In the genomic region with DNA sequence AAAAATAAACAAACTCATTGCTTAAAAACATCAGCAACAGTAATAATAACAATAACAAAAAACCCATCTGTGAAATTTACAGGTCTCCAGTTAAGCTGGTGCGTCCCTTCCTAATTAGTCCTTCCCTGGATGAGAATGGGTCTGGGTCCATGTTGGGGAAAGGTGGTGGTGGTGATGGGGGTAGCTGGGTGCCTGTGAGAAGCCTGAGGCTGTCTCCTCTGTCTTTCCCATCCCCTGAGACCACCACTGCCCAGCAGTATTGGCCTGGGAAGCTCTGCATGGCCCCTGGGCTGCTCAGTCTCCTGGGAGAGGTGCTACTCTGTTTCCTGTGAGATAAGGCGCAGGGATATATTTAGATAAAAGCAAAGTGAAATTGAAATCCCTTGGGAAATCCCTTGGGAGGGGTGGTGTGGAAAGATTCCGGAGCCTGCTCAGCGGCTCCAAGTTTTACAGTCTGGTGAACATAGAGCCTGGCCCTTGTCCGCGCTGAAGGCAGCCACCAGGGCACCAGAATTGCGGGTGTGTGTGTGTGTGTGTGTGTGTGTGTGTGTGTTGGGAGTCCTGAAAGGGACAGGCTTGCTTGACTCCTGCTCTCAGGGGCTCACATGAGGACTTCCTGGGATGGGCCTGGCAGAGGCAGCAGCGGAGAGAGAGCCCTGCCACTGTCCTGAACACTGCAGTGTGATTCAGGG, we compare ENCODE assay signal across 18 cellular contexts.
DNase-seq lines count a peak whose midpoint lies in the region; ATAC-seq and TF ChIP-seq lines count a peak whose summit lies in the region.
"Had no signal": no experiment of that assay in that cellular context is flagged by ENCODE, and none has a peak within 500 bp of the region (broad histone marks: within the 10 kb centered on the region; RNA-seq: fewer than 3 reads in every experiment).

No MANE protein-coding gene starts in this region.

- DNase-seq in ACHN: peak; percentile 40
- DNase-seq in NCI-H2171 (lab: John Stamatoyannopoulos, UW): peak; percentile 24
- DNase-seq in fibroblast of pulmonary artery (ENCODE audit: low read depth): peak; percentile 21
- no peak for DNase-seq in mucosa of descending colon
- DNase-seq in NCI-H1105 treated with DMSO at 0.1 percent for 48 hours (lab: John Stamatoyannopoulos, UW): no peak
- DNase-seq in effector memory CD8-positive, alpha-beta T cell: no peak
- no peak for DNase-seq in omental fat pad (ENCODE audit: low spot score)
- DNase-seq in activated CD4-positive, CD25-positive, alpha-beta regulatory T cell treated with anti-CD3 and anti-CD28 coated beads, Interleukin-2, amount 50 U/mL, for 72 hours: no peak
- DNase-seq: activated CD4-positive, alpha-beta T cell treated with anti-CD3 and anti-CD28 coated beads for 48 hours; activated gamma-delta T cell treated with Interleukin-2 at 50 U/mL for 16 hours; GOT3; hypothalamus; mammary epithelial cell; NCI-H2029 treated with DMSO at 0.1 percent for 48 hours; ovary; PC-3; stimulated activated CD8-positive, alpha-beta memory T cell treated with anti-CD3 and anti-CD28 coated beads, Interleukin-4, amount 100 ng/mL, for 48 hours had no signal

- ATAC-seq in mucosa of descending colon (peak; percentile 25), omental fat pad (ENCODE audit: low FRiP score) (no peak)
- no peak for ATAC-seq in effector memory CD8-positive, alpha-beta T cell (replicated peaks)
- ATAC-seq: PC-3 had no signal

- no peak overlapping the region for H3K4me3 ChIP-seq in fibroblast of pulmonary artery (replicated peaks; ENCODE audit: low read depth, low read length)
- no peak overlapping the region for H3K4me3 ChIP-seq in mucosa of descending colon
- H3K4me3 ChIP-seq: ovary, vagina had no signal

- intact Hi-C loops in mucosa of descending colon (cut with DNase I, micrococcal nuclease): no loop called here

- no peaks in the 10 kb centered on the region for H3K36me3 ChIP-seq in mucosa of descending colon (ENCODE audit: low read depth)
- H3K36me3 ChIP-seq: ovary, vagina had no signal

- no peaks in the 10 kb centered on the region for H3K4me1 Mint-ChIP-seq in effector memory CD8-positive, alpha-beta T cell (ENCODE audit: low read depth in 2 of 2)

- no peak overlapping the region for H3K4me3 Mint-ChIP-seq in effector memory CD8-positive, alpha-beta T cell

- no peak overlapping the region for H3K27ac Mint-ChIP-seq in effector memory CD8-positive, alpha-beta T cell

- in situ Hi-C loops in ACHN (cut with HindIII; ENCODE audit: low pct_ligation_motif_present, low pct_unique_long_range_greater_than_20kb, low sequenced_read_pairs): no loop called here

- H3K4me1 ChIP-seq in mucosa of descending colon (ENCODE audit: low read depth): no peaks in the 10 kb centered on the region

- TF ChIP-seq CTCF in fibroblast of pulmonary artery (IDR thresholded peaks at IDR 0.05; ENCODE audit: low read length, missing control alignments) (no peak), mucosa of descending colon (IDR thresholded peaks at IDR 0.05) (no peak), omental fat pad (IDR thresholded peaks at IDR 0.05) (no peak)

- H3K27me3 Mint-ChIP-seq in effector memory CD8-positive, alpha-beta T cell: peaks cover 22 to 30% of the 10 kb centered on the region in 2 donors

- no peaks in the 10 kb centered on the region for H3K9me3 Mint-ChIP-seq in effector memory CD8-positive, alpha-beta T cell

- no peaks in the 10 kb centered on the region for H3K36me3 Mint-ChIP-seq in effector memory CD8-positive, alpha-beta T cell (ENCODE audit: insufficient read depth)

- H3K9me3 ChIP-seq in mucosa of descending colon: no peaks in the 10 kb centered on the region
- H3K9me3 ChIP-seq: ovary, vagina had no signal

Comparison
In these comparisons a context has a peak if more than half of its experiments do, and no peak if none do; other contexts are left out.
1. DNase-seq: peak in ACHN (single experiment), NCI-H2171 (single experiment) and fibroblast of pulmonary artery (single experiment); none in mucosa of descending colon (0 of 3), NCI-H1105 treated with DMSO at 0.1 percent for 48 hours (single experiment), effector memory CD8-positive, alpha-beta T cell (0 of 3), omental fat pad (single experiment) and activated CD4-positive, CD25-positive, alpha-beta regulatory T cell treated with anti-CD3 and anti-CD28 coated beads, Interleukin-2, amount 50 U/mL, for 72 hours (single experiment).